Comparison of ENCODE assay signal across 20 cellular contexts in genomic region chr11:134145715-134146114, GRCh38.
"Had no signal": no experiment of that assay in that cellular context is flagged by ENCODE, and none has a peak within 500 bp of the region (broad histone marks: within the 10 kb centered on the region; RNA-seq: fewer than 3 reads in every experiment).

No MANE protein-coding gene starts in this region.

- ATAC-seq: activated CD8-positive, alpha-beta T cell treated with anti-CD3 and anti-CD28 coated beads for 36 hours; activated T-cell treated with anti-CD3 and anti-CD28 coated beads, Interleukin-2, amount 50 U/mL, for 4 hours; esophagus mucosa; left colon; right cardiac atrium; WTC11 had no signal

- H3K27me3 ChIP-seq: colonic mucosa, tibial artery had no signal

- H3K27ac ChIP-seq: colonic mucosa, prostate gland, skin epidermis, tibial artery had no signal

- H3K9me3 ChIP-seq: colonic mucosa, prostate gland, tibial artery had no signal

- H3K36me3 ChIP-seq: colonic mucosa, prostate gland had no signal

- H3K4me3 ChIP-seq: colonic mucosa, lung, prostate gland, skin epidermis, tibial artery had no signal

- DNase-seq: activated CD4-positive, alpha-beta T cell treated with anti-CD3 and anti-CD28 coated beads for 48 hours; activated CD8-positive, alpha-beta T cell treated with anti-CD3 and anti-CD28 coated beads for 36 hours; activated effector memory CD4-positive, alpha-beta T cell treated with Interleukin-2 at 50 U/mL for 16 hours; activated T-cell treated with anti-CD3 and anti-CD28 coated beads, Interleukin-2, amount 50 U/mL, for 4 hours; amniotic stem cell; central memory CD4-positive, alpha-beta T cell; colonic mucosa; left colon; right cardiac atrium; stimulated activated CD4-positive, alpha-beta T cell treated with anti-CD3 and anti-CD28 coated beads, Interleukin-15, amount 100 ng/mL, for 24 hours; stimulated activated CD4-positive, alpha-beta T cell treated with anti-CD3 and anti-CD28 coated beads, Interleukin-4, amount 100 ng/mL, for 1 hour; stimulated activated naive CD4-positive, alpha-beta T cell; tibial artery had no signal

- FAIRE-seq: islet of Langerhans, urothelium cell line had no signal

- H3K4me1 ChIP-seq: colonic mucosa, prostate gland had no signal
